In genomic region chr4:22389240-22389871, GRCh38 we compare ENCODE assay signal across 8 cellular contexts.
DNase-seq lines count a peak whose midpoint lies in the region; TF ChIP-seq lines count a peak whose summit lies in the region.

No MANE protein-coding gene starts in this region.

- no peak overlapping the region for H3K4me2 ChIP-seq in KMS-11

- H3K9ac ChIP-seq in KMS-11, result no peak overlapping the region

- H3K79me2 ChIP-seq in KMS-11 (ENCODE audit: insufficient read depth, low read depth), result no peaks in the 10 kb centered on the region

- DNase-seq in Daoy (ENCODE audit: low read depth) (peak; percentile 51), GM20000 (ENCODE audit: low spot score) (peak; percentile 45), SHP77 treated with DMSO at 0.1 percent for 48 hours (lab: John Stamatoyannopoulos, UW) (peak; percentile 1), caudate nucleus (lab: John Stamatoyannopoulos, UW) (peak in 45 of 61 donors; percentile 0 to 73 (median 11)), kidney glomerular epithelial cell (lab: John Stamatoyannopoulos, UW) (peak; percentile 44), NCI-H226 (no peak)
- DNase-seq in stimulated activated CD4-positive, alpha-beta T cell treated with anti-CD3 and anti-CD28 coated beads, Interleukin-4, amount 100 ng/mL, for 4 hours, result peak; percentile 9 to 20

- H2AFZ ChIP-seq in KMS-11 (ENCODE audit: low read depth), result no peak overlapping the region

- H3K4me1 ChIP-seq in KMS-11 (ENCODE audit: low read depth, poor library complexity, severe bottlenecking), result no peaks in the 10 kb centered on the region

- no peak overlapping the region for H3K4me3 ChIP-seq in KMS-11 (IDR thresholded peaks at IDR 0.05; ENCODE audit: insufficient read depth, low read depth, low read length)

- no peak overlapping the region for H3K27ac ChIP-seq in KMS-11
- H3K27ac ChIP-seq in caudate nucleus (ENCODE audit: low read depth, low read length), result no peak overlapping the region

- no peaks in the 10 kb centered on the region for H4K20me1 ChIP-seq in KMS-11 (ENCODE audit: insufficient read depth)

- H3K27me3 ChIP-seq in KMS-11 (ENCODE audit: insufficient read depth, low read depth), result no peaks in the 10 kb centered on the region

- H3K36me3 ChIP-seq in KMS-11 (ENCODE audit: insufficient read depth), result no peaks in the 10 kb centered on the region

- peak; percentile 83 for TF ChIP-seq CTCF in GM20000 (IDR thresholded peaks at IDR 0.05; ENCODE audit: extremely low read depth, missing control alignments)
- TF ChIP-seq CTCF in KMS-11 (conservative IDR thresholded peaks at IDR 0.05; ENCODE audit: low read depth, low read length), result peak; percentile 74
